15 cellular contexts compared by ENCODE assay signal in the genomic region with DNA sequence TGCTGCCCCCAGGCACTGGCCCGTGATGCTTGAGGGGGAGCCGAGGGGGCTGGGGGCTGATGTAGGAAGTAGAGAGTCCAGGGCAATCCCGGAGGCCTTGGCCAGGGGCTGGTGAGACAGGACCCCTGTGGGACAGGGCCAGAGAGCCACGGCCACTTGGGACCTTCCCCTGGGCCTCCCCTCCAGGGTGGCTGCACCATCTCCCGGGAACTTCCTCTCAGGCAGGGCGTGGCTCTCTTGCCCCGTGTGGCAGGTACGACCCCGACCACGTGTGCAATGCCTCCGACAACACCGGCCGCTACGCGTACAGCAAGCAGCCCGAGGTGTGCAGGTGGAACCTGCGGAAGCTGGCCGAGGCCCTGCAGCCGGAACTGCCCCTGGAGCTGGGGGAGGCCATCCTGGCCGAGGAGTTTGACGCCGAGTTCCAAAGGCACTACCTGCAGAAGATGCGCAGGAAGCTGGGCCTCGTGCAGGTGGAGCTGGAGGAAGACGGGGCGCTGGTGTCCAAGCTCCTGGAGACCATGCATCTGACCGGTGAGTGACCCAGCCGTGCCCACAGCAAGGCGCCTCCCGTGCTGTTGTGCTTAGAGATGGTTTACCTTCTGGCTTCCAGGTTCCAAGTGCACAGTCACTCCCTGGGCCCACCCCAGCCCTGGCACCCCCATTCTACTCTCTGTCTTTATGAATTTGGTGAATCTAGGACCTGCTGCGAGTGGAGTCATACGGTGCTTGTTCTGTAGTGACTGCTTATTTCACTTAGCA. TPM values are rescaled to one million over a fixed set of nuclear protein-coding genes. Genes with fewer than 3 reads are reported as not detected.
DNase-seq lines count a peak whose midpoint lies in the region; ATAC-seq, FAIRE-seq and TF ChIP-seq lines count a peak whose summit lies in the region.
"Had no signal": no experiment of that assay in that cellular context is flagged by ENCODE, and none has a peak within 500 bp of the region (broad histone marks: within the 10 kb centered on the region; RNA-seq: fewer than 3 reads in every experiment).

No MANE protein-coding gene starts in this region.

- H3K4me3 Mint-ChIP-seq in CD8-positive, alpha-beta memory T cell, result peak overlapping the region in 1 of 7 donors; percentile 51
- H3K4me3 Mint-ChIP-seq: CD14-positive monocyte had no signal

- H4K20me1 ChIP-seq in K562 (replicated peaks; ENCODE audit: control insufficient read depth, insufficient read depth, low read length), result 0 out of 2 replicates have a peak, but pooled peaks cover 3% of the 10 kb centered on the region

- TF ChIP-seq POLR2A in GM12892 (IDR thresholded peaks at IDR 0.05; ENCODE audit: low read depth, low read length) (0 out of 2 replicates have a peak, but pooled peaks have one; percentile 38), K562 (conservative IDR thresholded peaks at IDR 0.05) (no peak)

- H3K9me3 Mint-ChIP-seq in CD8-positive, alpha-beta memory T cell, result no peaks in the 10 kb centered on the region
- H3K9me3 Mint-ChIP-seq: CD14-positive monocyte, IgD-negative memory B cell had no signal

- no peaks in the 10 kb centered on the region for H3K27me3 ChIP-seq in K562 (ENCODE audit: control insufficient read depth in 2 of 2, insufficient read depth in 2 of 2, low read length in 2 of 2)
- no peaks in the 10 kb centered on the region for H3K27me3 ChIP-seq in CD8-positive, alpha-beta memory T cell (ENCODE audit: insufficient read depth, low read length, poor library complexity, severe bottlenecking)
- H3K27me3 ChIP-seq: SJCRH30 had no signal

- H3K36me3 Mint-ChIP-seq in CD8-positive, alpha-beta memory T cell, result peaks cover 3 to 65% (median 5%) of the 10 kb centered on the region in 3 donors

- H3K27me3 Mint-ChIP-seq in CD8-positive, alpha-beta memory T cell, result peaks cover 0 to 2% of the 10 kb centered on the region in 2 donors
- H3K27me3 Mint-ChIP-seq: IgD-negative memory B cell had no signal

- no peak for TF ChIP-seq EP300 in K562 (IDR thresholded peaks at IDR 0.05; ENCODE audit: low read length)

- in situ Hi-C loops in K562 (cut with MboI), result loop anchor here (5.0 kb wide), 1 partner anchor 68 kb away; no protein-coding TSS in a partner anchor

- H3K36me3 ChIP-seq in K562 (ENCODE audit: control insufficient read depth, insufficient read depth, low read length), result peaks cover 64% of the 10 kb centered on the region
- H3K36me3 ChIP-seq in CD8-positive, alpha-beta memory T cell (ENCODE audit: insufficient read depth, low read length), result peaks cover 32% of the 10 kb centered on the region

- no peak for TF ChIP-seq RAD21 in K562 (CRISPR knock-in tag; conservative IDR thresholded peaks at IDR 0.05 in 1 of 2, IDR thresholded peaks at IDR 0.05 in 1 of 2)

- FAIRE-seq in GM12892 (lab: Jason Lieb, UNC), result no peak
- FAIRE-seq in K562 (lab: Jason Lieb, UNC), result no peak

- intact Hi-C loops in K562 (cut with micrococcal nuclease), result no loop called here

- peaks cover 16 to 41% (median 31%) of the 10 kb centered on the region in 3 donors for H3K4me1 Mint-ChIP-seq in CD8-positive, alpha-beta memory T cell

- no peak for ATAC-seq in K562
- ATAC-seq in omental fat pad (ENCODE audit: low FRiP score), result peak; percentile 6
- ATAC-seq in HG03135 (IDR thresholded peaks at IDR 0.05; ENCODE audit: unreplicated experiment), result no peak

- H2AFZ ChIP-seq in K562 (ENCODE audit: low read depth, low read length), result no peak overlapping the region

- WGBS in K562 (ENCODE audit: insufficient coverage, low coverage, missing lambda C conversion rate), result 93% methylated on average over 11 of the region's 32 CpGs

- H3K4me3 ChIP-seq in K562, result no peak overlapping the region
- no peak overlapping the region for H3K4me3 ChIP-seq in CD8-positive, alpha-beta memory T cell (ENCODE audit: low read length)
- H3K4me3 ChIP-seq: SJCRH30 had no signal

- peaks cover 13% of the 10 kb centered on the region; the same call in 2 of the 3 replicates for H3K79me2 ChIP-seq in K562 (ENCODE audit: control insufficient read depth, insufficient read depth, low read length)

- POLR2A ChIA-PET in K562 (lab: Yijun Ruan, JAX), result no interaction called here
- POLR2A ChIA-PET in CD8-positive, alpha-beta memory T cell (lab: Charles Lee), result no interaction called here

- no peak for DNase-seq in GM12892 (ENCODE audit: insufficient read length)
- no peak for DNase-seq in K562 (ENCODE audit: extremely low read depth in 1 of 4, low spot score in 3 of 4)
- no peak for DNase-seq in omental fat pad (ENCODE audit: low spot score)
- DNase-seq in DMS53 treated with DMSO at 0.1 percent for 48 hours (lab: John Stamatoyannopoulos, UW; ENCODE audit: unreplicated experiment), result no peak
- DNase-seq in NCI-H2107 (lab: John Stamatoyannopoulos, UW), result no peak
- DNase-seq in CD8-positive, alpha-beta memory T cell, result no peak
- DNase-seq: DMS79; GOT3; NK-92 treated with Interleukin-12 subunit alpha and Interleukin-12 subunit beta, amount 100 ng/mL, for 24 hours had no signal

- CTCF ChIA-PET in K562 (lab: Yijun Ruan, JAX; ENCODE audit: low intra/inter-chr PET ratio), result interaction anchor here (0.6 to 2.4 kb wide), 3 partner anchors 40 to 64 kb away, joined by 3 to 12 read pairs (median 10); partner anchors contain the start of gene PANX2
- CTCF ChIA-PET in CD8-positive, alpha-beta memory T cell (lab: Charles Lee), result interaction anchor here (0.5 to 2.3 kb wide), 4 partner anchors 9 to 407 kb away, joined by 3 to 18 read pairs (median 4); no protein-coding TSS in a partner anchor

- TF ChIP-seq CTCF in 22Rv1 (IDR thresholded peaks at IDR 0.05) (no peak), K562 (IDR thresholded peaks at IDR 0.05 in 2 of 3, conservative IDR thresholded peaks at IDR 0.05 in 1 of 3; ENCODE audit: insufficient read depth in 2 of 3, low read depth in 1 of 3, low read length in 3 of 3) (no peak), omental fat pad (IDR thresholded peaks at IDR 0.05) (no peak)

- BruUV-seq in K562 (replicated peaks; lab: Mats Ljungman, UMichigan), result no TSS peak

- no peak overlapping the region for H3K27ac Mint-ChIP-seq in CD8-positive, alpha-beta memory T cell

- H3K9me3 ChIP-seq in K562 (replicated peaks; ENCODE audit: control insufficient read depth, insufficient read depth, low read depth, low read length), result 0 out of 2 replicates have a peak, but pooled peaks cover 2% of the 10 kb centered on the region
- no peaks in the 10 kb centered on the region for H3K9me3 ChIP-seq in CD8-positive, alpha-beta memory T cell (ENCODE audit: low read length)
- H3K9me3 ChIP-seq: SJCRH30 had no signal

- H3K27ac ChIP-seq in 22Rv1, result peak overlapping the region; percentile 17; the same call in 1 of the 2 replicates
- H3K27ac ChIP-seq in K562 (ENCODE audit: extremely low read depth, low read depth, low read length), result no peak overlapping the region
- H3K27ac ChIP-seq in CD8-positive, alpha-beta memory T cell (ENCODE audit: low read depth, low read length), result no peak overlapping the region
- H3K27ac ChIP-seq: SJCRH30 had no signal

- H3K9ac ChIP-seq in K562 (ENCODE audit: insufficient read depth in 1 of 2, low read depth in 2 of 2, low read length in 2 of 2), result no peak overlapping the region

- no peaks in the 10 kb centered on the region for H3K9me1 ChIP-seq in K562 (ENCODE audit: control insufficient read depth, insufficient read depth, low read length)

- H3K4me2 ChIP-seq in K562 (ENCODE audit: insufficient read depth, low read length), result no peak overlapping the region

- H3K4me1 ChIP-seq in K562 (replicated peaks in 1 of 2; ENCODE audit: control insufficient read depth in 2 of 2, insufficient read depth in 2 of 2, low read length in 2 of 2), result peaks cover 0 to 36% of the 10 kb centered on the region in 2 experiments; a peak in 2 of 5 replicates
- no peaks in the 10 kb centered on the region for H3K4me1 ChIP-seq in CD8-positive, alpha-beta memory T cell (ENCODE audit: insufficient read depth, low read length)
- H3K4me1 ChIP-seq: SJCRH30 had no signal

RNA-seq across cellular contexts. Expression of gene SELENOO, which starts 9.7 kb away (rescaled TPM):
- polyA plus RNA-seq in GM12892 (2012; ENCODE audit: missing spikeins), result 4.9 TPM
- 12.6 and 38.1 TPM in 2 replicates for total RNA-seq in K562 (2011; cell fraction: chromatin; rRNA removed; ENCODE audit: low replicate concordance)
- total RNA-seq in K562 (2011; cell fraction: nucleolus; rRNA removed), result 37.1 and 42.4 TPM in 2 replicates
- total RNA-seq in K562 (2011; cell fraction: nucleoplasm; rRNA removed), result 17.2 and 22.2 TPM in 2 replicates
- total RNA-seq in K562 (2014; rRNA removed) (23.5 and 30.4 TPM in 2 replicates), K562 (2014; rRNA removed; fragmentation: Illumina TruSeq; extraction: Trizol) (0.93 and 1.8 TPM in 2 replicates), K562 (2015; rRNA removed; fragmentation: Illumina TruSeq; extraction: Trizol) (8.3 and 9.2 TPM in 2 replicates), K562 (2021) (22.6 and 24.4 TPM in 2 replicates), omental fat pad (10 to 100 TPM; 21.2 to 38.3 (median 31.9) TPM)
- polyA plus RNA-seq in K562 (2011; rRNA removed) (9.7 and 14.9 TPM in 2 replicates), K562 (2014; fragmentation: Illumina TruSeq; extraction: Trizol) (2.2 and 11.6 TPM in 2 replicates), K562 (2014; fragmentation: Nextera tagmentation; extraction: Ambion mirVana) (under 1 TPM; 0.37 to 0.84 TPM), K562 (2014; rRNA removed) (24.3 and 24.9 TPM in 2 replicates)
- polyA plus RNA-seq in K562 (2011; cell fraction: cytosol; rRNA removed), result 19.8 and 41.1 TPM in 2 replicates
- polyA plus RNA-seq in K562 (2011; cell fraction: nucleus; rRNA removed), result 43.7 and 74.3 TPM in 2 replicates
- polyA plus RNA-seq in K562 (2012), result 15.4 and 21.7 TPM in 2 replicates
- polyA minus RNA-seq in K562 (2011; rRNA and poly(A)+ RNA removed), result 3.3 and 5.5 TPM in 2 replicates
- 8.8 and 11.2 TPM in 2 replicates for polyA minus RNA-seq in K562 (2011; cell fraction: cytosol; rRNA and poly(A)+ RNA removed)
- polyA minus RNA-seq in K562 (2011; cell fraction: nucleus; rRNA and poly(A)+ RNA removed), result 7.8 TPM in 2 replicates
- 10 to 100 TPM; 22.3 to 25.9 TPM for total RNA-seq in CD8-positive, alpha-beta memory T cell
- 6.1 TPM for polyA plus RNA-seq in CD8-positive, alpha-beta memory T cell

RNA-seq across cellular contexts. Expression of gene TRABD, which starts 24.8 kb away (rescaled TPM):
- polyA plus RNA-seq in GM12892 (2012; ENCODE audit: missing spikeins), result 23.8 TPM
- total RNA-seq in K562 (2011; cell fraction: chromatin; rRNA removed; ENCODE audit: low replicate concordance), result 44.8 and 168 TPM in 2 replicates
- 130 and 141 TPM in 2 replicates for total RNA-seq in K562 (2011; cell fraction: nucleolus; rRNA removed)
- 69.2 and 70.6 TPM in 2 replicates for total RNA-seq in K562 (2011; cell fraction: nucleoplasm; rRNA removed)
- total RNA-seq in K562 (2014; rRNA removed) (41.2 and 49.8 TPM in 2 replicates), K562 (2014; rRNA removed; fragmentation: Illumina TruSeq; extraction: Trizol) (1.4 and 2.8 TPM in 2 replicates), K562 (2015; rRNA removed; fragmentation: Illumina TruSeq; extraction: Trizol) (14.0 and 14.7 TPM in 2 replicates), K562 (2021) (55.3 and 59.3 TPM in 2 replicates), omental fat pad (10 to 100 TPM; 18.3 to 43.1 (median 28.4) TPM)
- polyA plus RNA-seq in K562 (2011; rRNA removed) (24.3 and 35.9 TPM in 2 replicates), K562 (2014; fragmentation: Illumina TruSeq; extraction: Trizol) (7.7 and 20.3 TPM in 2 replicates), K562 (2014; fragmentation: Nextera tagmentation; extraction: Ambion mirVana) (under 1 TPM; 0.08 to 0.59 TPM), K562 (2014; rRNA removed) (62.0 and 62.9 TPM in 2 replicates)
- polyA plus RNA-seq in K562 (2011; cell fraction: cytosol; rRNA removed), result 27.7 and 49.1 TPM in 2 replicates
- 268 and 323 TPM in 2 replicates for polyA plus RNA-seq in K562 (2011; cell fraction: nucleus; rRNA removed)
- 38.7 and 63.6 TPM in 2 replicates for polyA plus RNA-seq in K562 (2012)
- 4.1 and 8.2 TPM in 2 replicates for polyA minus RNA-seq in K562 (2011; rRNA and poly(A)+ RNA removed)
- polyA minus RNA-seq in K562 (2011; cell fraction: cytosol; rRNA and poly(A)+ RNA removed), result 15.3 and 18.4 TPM in 2 replicates
- polyA minus RNA-seq in K562 (2011; cell fraction: nucleus; rRNA and poly(A)+ RNA removed), result 21.8 and 25.8 TPM in 2 replicates
- total RNA-seq in CD8-positive, alpha-beta memory T cell, result 100 to 1,000 TPM in 1 of 2 experiments, 10 to 100 TPM in 1; 96.2 to 102 TPM
- 49.0 TPM for polyA plus RNA-seq in CD8-positive, alpha-beta memory T cell

RNA-seq across cellular contexts. Expression of gene TUBGCP6, which starts 34.3 kb away (rescaled TPM):
- polyA plus RNA-seq in GM12892 (2012; ENCODE audit: missing spikeins), result 18.1 TPM
- 86.7 and 211 TPM in 2 replicates for total RNA-seq in K562 (2011; cell fraction: chromatin; rRNA removed; ENCODE audit: low replicate concordance)
- total RNA-seq in K562 (2011; cell fraction: nucleolus; rRNA removed), result 112 and 120 TPM in 2 replicates
- 93.7 and 97.5 TPM in 2 replicates for total RNA-seq in K562 (2011; cell fraction: nucleoplasm; rRNA removed)
- total RNA-seq in K562 (2014; rRNA removed), result 23.2 and 25.1 TPM in 2 replicates
- total RNA-seq in K562 (2014; rRNA removed; fragmentation: Illumina TruSeq; extraction: Trizol), result 4.1 and 6.0 TPM in 2 replicates
- total RNA-seq in K562 (2015; rRNA removed; fragmentation: Illumina TruSeq; extraction: Trizol), result 9.7 and 10.3 TPM in 2 replicates
- total RNA-seq in K562 (2021), result 31.1 and 33.0 TPM in 2 replicates
- polyA plus RNA-seq in K562 (2011; rRNA removed), result 10.1 and 17.7 TPM in 2 replicates
- 9.3 and 11.7 TPM in 2 replicates for polyA plus RNA-seq in K562 (2011; cell fraction: cytosol; rRNA removed)
- 166 and 249 TPM in 2 replicates for polyA plus RNA-seq in K562 (2011; cell fraction: nucleus; rRNA removed)
- polyA plus RNA-seq in K562 (2012), result 20.0 and 26.5 TPM in 2 replicates
- polyA plus RNA-seq in K562 (2014; fragmentation: Illumina TruSeq; extraction: Trizol), result 9.3 and 15.1 TPM in 2 replicates
- polyA plus RNA-seq in K562 (2014; fragmentation: Nextera tagmentation; extraction: Ambion mirVana), result 1 to 10 TPM in 1 of 2 experiments, under 1 TPM in 1; 0.76 to 1.2 TPM
- 26.8 and 29.9 TPM in 2 replicates for polyA plus RNA-seq in K562 (2014; rRNA removed)
- polyA minus RNA-seq in K562 (2011; rRNA and poly(A)+ RNA removed), result 6.7 and 8.2 TPM in 2 replicates
- 13.2 and 14.6 TPM in 2 replicates for polyA minus RNA-seq in K562 (2011; cell fraction: cytosol; rRNA and poly(A)+ RNA removed)
- 31.4 and 35.8 TPM in 2 replicates for polyA minus RNA-seq in K562 (2011; cell fraction: nucleus; rRNA and poly(A)+ RNA removed)
- total RNA-seq in omental fat pad, result 10 to 100 TPM; 32.7 to 52.2 (median 33.5) TPM
- 10 to 100 TPM; 51.4 to 52.2 TPM for total RNA-seq in CD8-positive, alpha-beta memory T cell
- polyA plus RNA-seq in CD8-positive, alpha-beta memory T cell, result 18.6 TPM

RNA-seq across cellular contexts. Expression of gene PANX2, which starts 40.0 kb away (rescaled TPM):
- polyA plus RNA-seq in GM12892 (2012; ENCODE audit: missing spikeins), result 0.19 TPM
- 2.9 and 7.9 TPM in 2 replicates for total RNA-seq in K562 (2011; cell fraction: chromatin; rRNA removed; ENCODE audit: low replicate concordance)
- 4.5 and 5.7 TPM in 2 replicates for total RNA-seq in K562 (2011; cell fraction: nucleolus; rRNA removed)
- total RNA-seq in K562 (2011; cell fraction: nucleoplasm; rRNA removed), result 4.0 and 4.1 TPM in 2 replicates
- total RNA-seq in K562 (2014; rRNA removed), result 0.61 and 1.0 TPM in 2 replicates
- 0.06 and 0.07 TPM in 2 replicates for total RNA-seq in K562 (2014; rRNA removed; fragmentation: Illumina TruSeq; extraction: Trizol)
- total RNA-seq in K562 (2015; rRNA removed; fragmentation: Illumina TruSeq; extraction: Trizol), result 0.15 and 0.29 TPM in 2 replicates
- total RNA-seq in K562 (2021), result 3.0 and 3.9 TPM in 2 replicates
- 1.1 and 1.7 TPM in 2 replicates for polyA plus RNA-seq in K562 (2011; rRNA removed)
- polyA plus RNA-seq in K562 (2011; cell fraction: cytosol; rRNA removed), result 2.4 and 3.0 TPM in 2 replicates
- 7.8 and 9.9 TPM in 2 replicates for polyA plus RNA-seq in K562 (2011; cell fraction: nucleus; rRNA removed)
- 2.1 and 7.6 TPM in 2 replicates for polyA plus RNA-seq in K562 (2012)
- polyA plus RNA-seq in K562 (2014; fragmentation: Illumina TruSeq; extraction: Trizol), result 0.22 and 0.72 TPM in 2 replicates
- polyA plus RNA-seq in K562 (2014; fragmentation: Nextera tagmentation; extraction: Ambion mirVana), result under 1 TPM in 1 of 2 experiments, not detected in 1; 0.01 TPM
- polyA plus RNA-seq in K562 (2014; rRNA removed), result 1.7 and 1.9 TPM in 2 replicates
- 0.24 and 0.60 TPM in 2 replicates for polyA minus RNA-seq in K562 (2011; rRNA and poly(A)+ RNA removed)
- polyA minus RNA-seq in K562 (2011; cell fraction: cytosol; rRNA and poly(A)+ RNA removed), result 1.1 and 2.9 TPM in 2 replicates
- polyA minus RNA-seq in K562 (2011; cell fraction: nucleus; rRNA and poly(A)+ RNA removed), result 1.2 and 1.7 TPM in 2 replicates
- total RNA-seq in omental fat pad, result 1 to 10 TPM; 1.3 to 1.8 (median 1.6) TPM
- total RNA-seq in CD8-positive, alpha-beta memory T cell, result 1 to 10 TPM; 1.7 to 1.8 TPM
- not detected for polyA plus RNA-seq in CD8-positive, alpha-beta memory T cell
- total RNA-seq: OCI-LY7, SJCRH30 had no signal
- polyA plus RNA-seq: IgD-negative memory B cell had no signal

RNA-seq across cellular contexts. Expression of gene HDAC10, which starts 40.5 kb away (rescaled TPM):
- 13.0 TPM for polyA plus RNA-seq in GM12892 (2012; ENCODE audit: missing spikeins)
- 57.0 and 254 TPM in 2 replicates for total RNA-seq in K562 (2011; cell fraction: chromatin; rRNA removed; ENCODE audit: low replicate concordance)
- total RNA-seq in K562 (2011; cell fraction: nucleolus; rRNA removed), result 188 and 225 TPM in 2 replicates
- total RNA-seq in K562 (2011; cell fraction: nucleoplasm; rRNA removed), result 102 and 109 TPM in 2 replicates
- total RNA-seq in K562 (2014; rRNA removed) (16.4 and 21.4 TPM in 2 replicates), K562 (2014; rRNA removed; fragmentation: Illumina TruSeq; extraction: Trizol) (1.2 and 2.1 TPM in 2 replicates), K562 (2015; rRNA removed; fragmentation: Illumina TruSeq; extraction: Trizol) (7.0 and 10.9 TPM in 2 replicates), K562 (2021) (37.3 and 44.2 TPM in 2 replicates), omental fat pad (10 to 100 TPM; 18.4 to 53.8 (median 23.6) TPM)
- polyA plus RNA-seq in K562 (2011; rRNA removed) (6.5 and 18.6 TPM in 2 replicates), K562 (2014; fragmentation: Illumina TruSeq; extraction: Trizol) (6.3 and 14.4 TPM in 2 replicates), K562 (2014; fragmentation: Nextera tagmentation; extraction: Ambion mirVana) (under 1 TPM; 0.10 to 0.23 TPM), K562 (2014; rRNA removed) (29.0 and 35.7 TPM in 2 replicates)
- 4.8 and 5.9 TPM in 2 replicates for polyA plus RNA-seq in K562 (2011; cell fraction: cytosol; rRNA removed)
- polyA plus RNA-seq in K562 (2011; cell fraction: nucleus; rRNA removed), result 164 and 214 TPM in 2 replicates
- 34.6 and 75.5 TPM in 2 replicates for polyA plus RNA-seq in K562 (2012)
- polyA minus RNA-seq in K562 (2011; rRNA and poly(A)+ RNA removed), result 4.3 and 5.1 TPM in 2 replicates
- 6.0 and 17.9 TPM in 2 replicates for polyA minus RNA-seq in K562 (2011; cell fraction: cytosol; rRNA and poly(A)+ RNA removed)
- 43.8 and 48.3 TPM in 2 replicates for polyA minus RNA-seq in K562 (2011; cell fraction: nucleus; rRNA and poly(A)+ RNA removed)
- 10 to 100 TPM; 42.5 to 44.7 TPM for total RNA-seq in CD8-positive, alpha-beta memory T cell
- polyA plus RNA-seq in CD8-positive, alpha-beta memory T cell, result 7.5 TPM
